10 cellular contexts compared by ENCODE assay signal in the genomic region with DNA sequence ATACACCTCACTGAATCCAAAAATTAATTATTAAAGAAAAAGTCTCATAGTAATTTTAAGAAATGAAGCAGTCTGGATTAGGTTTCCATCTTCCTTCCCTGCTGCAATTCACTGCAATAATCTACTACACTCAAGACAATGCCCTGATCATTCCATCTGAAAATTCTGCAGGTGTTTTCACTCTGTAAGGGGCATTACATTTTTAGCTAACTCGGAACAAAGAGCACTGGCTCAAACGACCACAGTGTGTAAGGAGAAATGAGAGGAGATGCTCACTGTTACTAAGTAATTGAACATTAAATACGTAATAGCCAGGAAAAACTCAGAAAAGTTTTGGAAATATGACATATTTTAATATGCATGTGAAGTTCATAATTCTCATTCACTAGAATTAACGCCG. TPM values are rescaled to one million over a fixed set of nuclear protein-coding genes. Genes with fewer than 3 reads are reported as not detected.
A peak's percentile ranks its signal among the peaks of the same experiment; 100 is the strongest.
DNase-seq lines count a peak whose midpoint lies in the region; ATAC-seq, FAIRE-seq and TF ChIP-seq lines count a peak whose summit lies in the region.
"Had no signal": no experiment of that assay in that cellular context is flagged by ENCODE, and none has a peak within 500 bp of the region (broad histone marks: within the 10 kb centered on the region; RNA-seq: fewer than 3 reads in every experiment).

No MANE protein-coding gene starts in this region.

- H3K9me3 ChIP-seq in HUES64 (ENCODE audit: insufficient read depth, low read depth, low read length) = no peaks in the 10 kb centered on the region
- H3K9me3 ChIP-seq in H1 (ENCODE audit: insufficient read depth in 2 of 2, low read depth in 1 of 2, low read length in 1 of 2) = no peaks in the 10 kb centered on the region
- H3K9me3 ChIP-seq in neuron (ENCODE audit: low read length) = no peaks in the 10 kb centered on the region

- DNase-seq in NCI-H748 (lab: John Stamatoyannopoulos, UW; ENCODE audit: unreplicated experiment) = peak; percentile 19
- no peak for DNase-seq in NCI-H748 treated with DMSO at 0.1 percent for 48 hours (lab: John Stamatoyannopoulos, UW)
- no peak for DNase-seq in H1 (ENCODE audit: low read depth in 1 of 2, low spot score in 2 of 2)
- no peak for DNase-seq in superior temporal gyrus (ENCODE audit: extremely low spot score)
- DNase-seq: 8988T, NCI-H226 had no signal

- H2AFZ ChIP-seq in H1 (ENCODE audit: low read length) = no peak overlapping the region
- H2AFZ ChIP-seq in neuron (ENCODE audit: low read depth, low read length) = peak overlapping the region; percentile 50

- H2BK20ac ChIP-seq in H1 (ENCODE audit: low read length) = no peak overlapping the region

- no peak for TF ChIP-seq POLR2A in H1 (IDR thresholded peaks at IDR 0.05; ENCODE audit: control extremely low read depth in 1 of 2, low read depth in 2 of 2, low read length in 2 of 2)

- no peak overlapping the region for H2BK5ac ChIP-seq in H1 (ENCODE audit: low read depth, low read length)

- H3K4me3 ChIP-seq in HUES64 (ENCODE audit: low read length) (peak overlapping the region; percentile 86), H1 (ENCODE audit: extremely low read depth in 1 of 4, insufficient read depth in 2 of 4, low read depth in 3 of 4, low read length in 4 of 4) (peak overlapping the region; percentile 79 to 94 (median 81); a peak in 7 of 8 replicates), neuron (ENCODE audit: low read length) (peak overlapping the region; percentile 64)

- H3K18ac ChIP-seq in H1 (ENCODE audit: extremely low read depth, low read length) = no peak overlapping the region

- H2BK15ac ChIP-seq in H1 (ENCODE audit: low read length) = no peak overlapping the region

- H3K79me1 ChIP-seq in H1 (ENCODE audit: low read depth, low read length) = peaks cover 11% of the 10 kb centered on the region

- H2AK5ac ChIP-seq in H1 (ENCODE audit: low read depth, low read length) = no peak overlapping the region

- POLR2A ChIA-PET in H1 (lab: Charles Lee; ENCODE audit: partially characterized antibody) = interaction anchor here (1.6 to 2.0 kb wide), 2 partner anchors 10 to 17 kb away, joined by 3 to 6 read pairs; no protein-coding TSS in a partner anchor

- TF ChIP-seq EP300 in H1 (IDR thresholded peaks at IDR 0.05; ENCODE audit: borderline replicate concordance in 1 of 2, low read depth in 2 of 2, low read length in 2 of 2) = no peak

- H3K79me2 ChIP-seq in H1 (ENCODE audit: control insufficient read depth in 1 of 2, insufficient read depth in 2 of 2, low read length in 2 of 2) = peaks cover 9 to 61% of the 10 kb centered on the region in 2 experiments; a peak in 3 of 4 replicates

- no peak for TF ChIP-seq RAD21 in H1 (IDR thresholded peaks at IDR 0.05 in 1 of 2, conservative IDR thresholded peaks at IDR 0.05 in 1 of 2; ENCODE audit: low read depth in 2 of 2, low read length in 2 of 2)

- no peak overlapping the region for H2BK120ac ChIP-seq in H1 (replicated peaks; ENCODE audit: low read depth, low read length)

- ATAC-seq in HG03565 (IDR thresholded peaks at IDR 0.05; ENCODE audit: unreplicated experiment) = no peak
- no peak for ATAC-seq in HG02642 (IDR thresholded peaks at IDR 0.05; ENCODE audit: poor library complexity, unreplicated experiment)

- H3K27ac ChIP-seq in HUES64 (ENCODE audit: low read depth, low read length) (no peak overlapping the region), H1 (ENCODE audit: low read depth, low read length) (no peak overlapping the region)

- H4K20me1 ChIP-seq in H1 (replicated peaks in 1 of 2; ENCODE audit: control insufficient read depth in 1 of 2, insufficient read depth in 2 of 2, low read length in 2 of 2) = peaks cover 0 to 1% of the 10 kb centered on the region in 2 experiments

- H3K27me3 ChIP-seq in HUES64 (ENCODE audit: insufficient read depth, low read length) (peaks cover 9% of the 10 kb centered on the region; the same call in 1 of the 2 replicates), H1 (replicated peaks in 1 of 4; ENCODE audit: control insufficient read depth in 3 of 4, extremely low read depth in 1 of 4, insufficient read depth in 3 of 4, low read length in 3 of 4) (no peaks in the 10 kb centered on the region), neuron (ENCODE audit: insufficient read depth, low read length) (no peaks in the 10 kb centered on the region)

- no peak overlapping the region for H3K23ac ChIP-seq in H1 (ENCODE audit: insufficient read length)

- 19% methylated on average over 4 of the region's 5 CpGs for WGBS in HUES64
- 42% methylated on average over 5 of the region's 5 CpGs; no CpG with 5 or more reads in 1 of the 2 experiments for WGBS in H1 (ENCODE audit: extremely low coverage in 1 of 2, insufficient coverage in 1 of 2, insufficient read length in 1 of 2, insufficient replicate concordance in 2 of 2, low coverage in 1 of 2, low lambda C conversion rate in 2 of 2, missing lambda C conversion rate in 1 of 2), 2 experiments

- no peak overlapping the region for H3K14ac ChIP-seq in H1 (ENCODE audit: insufficient read length)

- H3K36me3 ChIP-seq in HUES64 (ENCODE audit: insufficient read depth, low read length) (no peaks in the 10 kb centered on the region), H1 (ENCODE audit: control insufficient read depth in 2 of 4, insufficient read depth in 4 of 4, low read length in 3 of 4) (no peaks in the 10 kb centered on the region), neuron (ENCODE audit: insufficient read depth, low read length) (no peaks in the 10 kb centered on the region)

- H3K9ac ChIP-seq in HUES64 (ENCODE audit: low read depth, low read length) (peak overlapping the region; percentile 23; the same call in 1 of the 2 replicates), H1 (replicated peaks in 1 of 4; ENCODE audit: extremely low read depth in 1 of 4, low read depth in 3 of 4, low read length in 3 of 4) (no peak overlapping the region)

- peak overlapping the region; percentile 83 to 92 for H3K4me2 ChIP-seq in H1 (ENCODE audit: insufficient read depth in 1 of 2, low read depth in 2 of 2, low read length in 2 of 2)

- H2BK12ac ChIP-seq in H1 (ENCODE audit: low read depth, low read length) = no peak overlapping the region

- CTCF ChIA-PET in H1 (lab: Charles Lee; ENCODE audit: partially characterized antibody) = interaction anchor here (0.7 to 2.0 kb wide), 4 partner anchors 10 to 129 kb away, joined by 3 to 5 read pairs (median 4); no protein-coding TSS in a partner anchor

- no peak for TF ChIP-seq CTCF in H1 (IDR thresholded peaks at IDR 0.05; ENCODE audit: control extremely low read depth in 1 of 3, insufficient read depth in 1 of 3, low read depth in 1 of 3, low read length in 3 of 3)

- no peak overlapping the region for H3K56ac ChIP-seq in H1 (replicated peaks; ENCODE audit: insufficient read length, low read depth, low read length)

- no peak overlapping the region for H4K5ac ChIP-seq in H1 (ENCODE audit: insufficient read length, low read depth, low read length)

- H3K4me1 ChIP-seq in HUES64 (ENCODE audit: insufficient read depth, low read length) (peaks cover 67% of the 10 kb centered on the region), H1 (replicated peaks in 1 of 4; ENCODE audit: control insufficient read depth in 3 of 4, insufficient read depth in 4 of 4, low read length in 3 of 4) (peaks cover 13 to 26% (median 20%) of the 10 kb centered on the region in 4 experiments; a peak in 6 of 7 replicates), neuron (ENCODE audit: insufficient read depth, low read length) (peaks cover 12% of the 10 kb centered on the region)

- FAIRE-seq in H1 (lab: Jason Lieb, UNC) = no peak

- peaks cover 10% of the 10 kb centered on the region for H3K23me2 ChIP-seq in H1 (ENCODE audit: low read depth, low read length)

- H3K4ac ChIP-seq in H1 (replicated peaks; ENCODE audit: insufficient read length, low read depth, low read length) = no peak overlapping the region

- H4K8ac ChIP-seq in H1 (ENCODE audit: extremely low read depth, insufficient read depth, low read length) = no peak overlapping the region

- no peak overlapping the region for H4K91ac ChIP-seq in H1 (replicated peaks; ENCODE audit: insufficient read length, low read length)

TF ChIP-seq in H1, 55 proteins besides CTCF, POLR2A, EP300 and RAD21:
- TF ChIP-seq CEBPB (IDR thresholded peaks at IDR 0.05; ENCODE audit: low read depth, low read length) = no peak
- TF ChIP-seq TCF12 (IDR thresholded peaks at IDR 0.05; ENCODE audit: low read depth, low read length) = no peak
- no peak for TF ChIP-seq CHD2 (IDR thresholded peaks at IDR 0.05; ENCODE audit: low read length)
- no peak for TF ChIP-seq YY1 (IDR thresholded peaks at IDR 0.05; ENCODE audit: low read depth, low read length)
- no peak for TF ChIP-seq POU5F1 (IDR thresholded peaks at IDR 0.05; ENCODE audit: low read depth, low read length)
- no peak for TF ChIP-seq HDAC2 (IDR thresholded peaks at IDR 0.05; ENCODE audit: borderline replicate concordance in 1 of 2, low read depth in 2 of 2, low read length in 2 of 2)
- no peak for TF ChIP-seq BRCA1 (IDR thresholded peaks at IDR 0.05; ENCODE audit: low read depth, low read length)

RNA-seq across cellular contexts. Expression of gene B4GALT6, which starts 1.3 kb away (rescaled TPM):
- 15.7 TPM for polyA plus RNA-seq in HUES64 (2013, experiment 1 of 2)
- 20.0 TPM for polyA plus RNA-seq in HUES64 (2013, experiment 2 of 2)
- 37.9 and 41.5 TPM in 2 replicates for total RNA-seq in H1 (2021; fragmentation: NEBNext Ultra II Directional; extraction: Animal tissue kit (Norgen Biotek cat#: 25700))
- 4.3 and 6.3 TPM in 2 replicates for polyA plus RNA-seq in H1 (2011; rRNA removed)
- 6.1 TPM for polyA plus RNA-seq in H1 (2011; cell fraction: cytosol; rRNA removed)
- polyA plus RNA-seq in H1 (2011; cell fraction: nucleus; rRNA removed) = 13.3 TPM
- 9.5 to 17.6 TPM (median 13.1 TPM) in 4 replicates for polyA plus RNA-seq in H1 (2012, experiment 1 of 2)
- polyA plus RNA-seq in H1 (2012, experiment 2 of 2) = 1.9 TPM
- polyA plus RNA-seq in H1 (2013, experiment 1 of 2) = 42.4 TPM
- 41.4 TPM for polyA plus RNA-seq in H1 (2013, experiment 2 of 2)
- 17.3 and 20.4 TPM in 2 replicates for polyA minus RNA-seq in H1 (2011; rRNA and poly(A)+ RNA removed)
- 13.8 TPM for polyA minus RNA-seq in H1 (2011; cell fraction: cytosol; rRNA and poly(A)+ RNA removed)
- polyA minus RNA-seq in H1 (2011; cell fraction: nucleus; rRNA and poly(A)+ RNA removed) = 32.3 TPM
